20 cellular contexts compared by ENCODE assay signal in the genomic region with DNA sequence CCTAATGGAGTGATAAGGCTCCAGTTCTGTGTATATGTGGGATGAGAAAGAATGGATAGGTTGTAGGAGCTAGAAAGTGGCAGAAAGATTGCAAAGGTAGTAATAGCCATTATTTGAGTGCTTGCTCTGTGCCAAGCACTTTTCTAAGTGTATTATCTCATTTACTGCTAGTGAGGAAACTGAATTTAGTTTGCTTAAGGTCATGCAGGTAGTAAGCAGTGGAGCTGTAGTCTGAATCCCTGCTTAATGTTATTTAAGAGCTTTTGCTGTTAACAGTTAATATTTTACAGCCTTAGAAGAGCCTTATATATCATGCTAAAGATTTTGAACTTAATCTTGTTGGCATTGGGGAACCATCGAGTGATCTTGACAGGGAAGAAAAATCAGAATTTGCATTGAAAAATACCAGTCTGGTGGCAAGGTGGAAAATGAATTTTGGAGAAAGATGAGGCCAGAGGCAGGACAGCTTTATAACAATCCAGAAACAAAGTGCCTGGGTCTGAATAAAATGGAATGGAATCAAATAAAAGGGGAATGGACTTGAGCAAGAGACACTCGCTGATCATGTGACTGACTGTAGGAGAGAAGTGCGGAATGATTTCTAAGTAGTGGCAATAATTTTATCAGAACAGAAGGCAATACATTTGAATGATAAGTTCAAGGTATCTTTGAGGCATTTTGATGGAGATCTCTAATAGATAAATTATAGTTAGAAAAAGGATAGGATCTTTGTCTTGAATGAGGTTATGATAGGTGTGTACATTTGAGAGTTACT.
"Had no signal": no experiment of that assay in that cellular context is flagged by ENCODE, and none has a peak within 500 bp of the region (broad histone marks: within the 10 kb centered on the region; RNA-seq: fewer than 3 reads in every experiment).

No MANE protein-coding gene starts in this region.

- H3K9ac ChIP-seq: neural progenitor cell, SK-N-SH had no signal

- H3K4me1 ChIP-seq: neural progenitor cell had no signal

- H3K9me3 Mint-ChIP-seq: activated naive CD4-positive, alpha-beta T cell treated with anti-CD3 and anti-CD28 coated beads for 36 hours; activated T-cell treated with anti-CD3 and anti-CD28 coated beads, Interleukin-2, amount 50 U/mL, for 24 hours; activated T-helper 2 cell treated with anti-CD3 and anti-CD28 coated beads, Interferon-gamma antibody, Interleukin-2, Interleukin-4, amounts not matched to agents 10 μg/mL and 5 μg/mL and 100 μg/mL, durations not matched to agents 14 hours and 24 hours and 36 hours; naive thymus-derived CD4-positive, alpha-beta T cell; stimulated activated memory B cell treated with anti-CD40 and anti-IgM and Interleukin-4, amounts not matched to agents 10 μg/mL and 1 μg/mL and 100 μg/mL, for 72 hours; T-helper 2 cell treated with Interferon-gamma antibody and Interleukin-4, amounts not matched to agents 5 μg/mL and 100 μg/mL, for 36 hours had no signal

- H3K4me3 ChIP-seq: esophagus squamous epithelium, neural progenitor cell, sigmoid colon, uterus had no signal

- H3K4me3 Mint-ChIP-seq: activated CD8-positive, alpha-beta T cell treated with anti-CD3 and anti-CD28 coated beads, Interleukin-2, amount 10 ng/mL, durations not matched to agents 7 days and 5 days; activated naive CD4-positive, alpha-beta T cell treated with anti-CD3 and anti-CD28 coated beads for 36 hours; activated T-cell treated with anti-CD3 and anti-CD28 coated beads, Interleukin-2, amount 50 U/mL, for 24 hours; naive thymus-derived CD4-positive, alpha-beta T cell; neural progenitor cell; stimulated activated memory B cell treated with anti-CD40 and anti-IgM and Interleukin-4, amounts not matched to agents 10 μg/mL and 1 μg/mL and 100 μg/mL, for 72 hours; T-helper 2 cell treated with Interferon-gamma antibody and Interleukin-4, amounts not matched to agents 5 μg/mL and 100 μg/mL, for 36 hours had no signal

- H3K27ac ChIP-seq: brain microvascular endothelial cell, neural progenitor cell had no signal

- DNase-seq: activated CD4-positive, alpha-beta T cell treated with anti-CD3 and anti-CD28 coated beads for 48 hours; activated CD4-positive, CD25-positive, alpha-beta regulatory T cell; activated CD8-positive, alpha-beta T cell treated with anti-CD3 and anti-CD28 coated beads, Interleukin-2, amount 10 ng/mL, durations not matched to agents 7 days and 5 days; activated naive CD4-positive, alpha-beta T cell treated with anti-CD3 and anti-CD28 coated beads for 36 hours; activated T-cell treated with anti-CD3 and anti-CD28 coated beads, Interleukin-2, amount 50 U/mL, for 24 hours; aorta; effector CD4-positive, alpha-beta T cell; esophagus squamous epithelium; hippocampal formation; islet precursor cell; naive thymus-derived CD4-positive, alpha-beta T cell; sigmoid colon; SK-N-SH; stimulated activated CD4-positive, alpha-beta T cell treated with anti-CD3 and anti-CD28 coated beads, Interleukin-4, amount 100 ng/mL, for 4 hours had no signal

- H3K27me3 Mint-ChIP-seq: activated T-cell treated with anti-CD3 and anti-CD28 coated beads, Interleukin-2, amount 50 U/mL, for 24 hours; naive thymus-derived CD4-positive, alpha-beta T cell; stimulated activated memory B cell treated with anti-CD40 and anti-IgM and Interleukin-4, amounts not matched to agents 10 μg/mL and 1 μg/mL and 100 μg/mL, for 72 hours had no signal

- H3K9me3 ChIP-seq: esophagus squamous epithelium, sigmoid colon, SK-N-SH, uterus had no signal

- ATAC-seq: activated CD8-positive, alpha-beta T cell treated with anti-CD3 and anti-CD28 coated beads, Interleukin-2, amount 10 ng/mL, durations not matched to agents 7 days and 5 days; naive thymus-derived CD4-positive, alpha-beta T cell; stimulated activated memory B cell treated with anti-CD40 and anti-IgM and Interleukin-4, amounts not matched to agents 10 μg/mL and 1 μg/mL and 100 μg/mL, for 72 hours had no signal

- H3K4me1 Mint-ChIP-seq: neural progenitor cell had no signal

- H3K27me3 ChIP-seq: brain microvascular endothelial cell, esophagus squamous epithelium, neural progenitor cell, sigmoid colon, uterus had no signal

- H3K4me2 ChIP-seq: neural progenitor cell, SK-N-SH had no signal

- H3K27ac Mint-ChIP-seq: activated CD8-positive, alpha-beta T cell treated with anti-CD3 and anti-CD28 coated beads, Interleukin-2, amount 10 ng/mL, durations not matched to agents 7 days and 5 days; activated naive CD4-positive, alpha-beta T cell treated with anti-CD3 and anti-CD28 coated beads for 36 hours; activated T-cell treated with anti-CD3 and anti-CD28 coated beads, Interleukin-2, amount 50 U/mL, for 24 hours; activated T-helper 2 cell treated with anti-CD3 and anti-CD28 coated beads, Interferon-gamma antibody, Interleukin-2, Interleukin-4, amounts not matched to agents 10 μg/mL and 5 μg/mL and 100 μg/mL, durations not matched to agents 14 hours and 24 hours and 36 hours; naive thymus-derived CD4-positive, alpha-beta T cell; neural progenitor cell; stimulated activated memory B cell treated with anti-CD40 and anti-IgM and Interleukin-4, amounts not matched to agents 10 μg/mL and 1 μg/mL and 100 μg/mL, for 72 hours; T-helper 2 cell treated with Interferon-gamma antibody and Interleukin-4, amounts not matched to agents 5 μg/mL and 100 μg/mL, for 36 hours had no signal

- H2AFZ ChIP-seq: neural progenitor cell had no signal

- H3K36me3 ChIP-seq: brain microvascular endothelial cell, neural progenitor cell, sigmoid colon, uterus had no signal
